Comparison of ENCODE assay signal across 22 cellular contexts in the genomic region with DNA sequence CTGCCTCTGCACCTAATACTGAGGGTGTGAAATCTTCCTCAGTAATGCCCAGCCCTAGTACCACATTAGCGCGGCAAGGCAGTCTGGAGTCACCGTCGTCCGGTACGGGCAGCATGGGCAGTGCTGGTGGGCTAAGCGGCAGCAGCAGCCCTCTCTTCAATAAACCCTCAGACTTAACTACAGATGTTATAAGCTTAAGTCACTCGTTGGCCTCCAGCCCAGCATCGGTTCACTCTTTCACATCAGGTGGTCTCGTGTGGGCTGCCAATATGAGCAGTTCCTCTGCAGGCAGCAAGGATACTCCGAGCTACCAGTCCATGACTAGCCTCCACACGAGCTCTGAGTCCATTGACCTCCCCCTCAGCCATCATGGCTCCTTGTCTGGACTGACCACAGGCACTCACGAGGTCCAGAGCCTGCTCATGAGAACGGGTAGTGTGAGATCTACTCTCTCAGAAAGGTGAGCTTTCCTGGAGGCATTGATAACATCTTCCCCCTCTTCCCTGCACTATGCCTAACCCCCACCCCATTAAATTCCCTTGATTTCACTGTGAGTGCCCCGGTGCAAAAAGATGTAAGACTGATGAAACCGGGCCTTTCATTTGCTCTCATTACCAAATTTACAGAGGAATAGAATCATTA.
A peak's percentile ranks its signal among the peaks of the same experiment; 100 is the strongest.
DNase-seq lines count a peak whose midpoint lies in the region; ATAC-seq and TF ChIP-seq lines count a peak whose summit lies in the region.
"Had no signal": no experiment of that assay in that cellular context is flagged by ENCODE, and none has a peak within 500 bp of the region (broad histone marks: within the 10 kb centered on the region; RNA-seq: fewer than 3 reads in every experiment).

No MANE protein-coding gene starts in this region.

- H3K4me3 Mint-ChIP-seq in glutamatergic neuron (ENCODE audit: unreplicated experiment): no peak overlapping the region
- H3K4me3 Mint-ChIP-seq: activated B cell treated with CpG ODN at 0.5 μM for 24 hours; activated CD8-positive, alpha-beta T cell treated with anti-CD3 and anti-CD28 coated beads, Interleukin-2, amount 10 ng/mL, durations not matched to agents 7 days and 5 days; activated naive CD4-positive, alpha-beta T cell treated with anti-CD3 and anti-CD28 coated beads, Interleukin-2, amount 50 U/mL, for 24 hours; activated T-cell treated with anti-CD3 and anti-CD28 coated beads, Interleukin-2, amount 50 U/mL, for 24 hours; brain; CD14-positive monocyte; neural progenitor cell had no signal

- H3K27ac ChIP-seq in A673 (ENCODE audit: low read depth, low read length, poor library complexity, severe bottlenecking) (no peak overlapping the region), tibial nerve (peak overlapping the region in 2 of 4 donors; percentile 41 to 67)
- H3K27ac ChIP-seq: neural progenitor cell, SJCRH30, uterus had no signal

- no peak for TF ChIP-seq POLR2A in tibial nerve (IDR thresholded peaks at IDR 0.05)

- ATAC-seq in HG02623 (IDR thresholded peaks at IDR 0.05; ENCODE audit: unreplicated experiment): no peak
- ATAC-seq: activated CD8-positive, alpha-beta T cell treated with anti-CD3 and anti-CD28 coated beads, Interleukin-2, amount 10 ng/mL, durations not matched to agents 7 days and 5 days had no signal

- no peaks in the 10 kb centered on the region for H3K9me3 ChIP-seq in A673 (ENCODE audit: low read depth, low read length, poor library complexity, severe bottlenecking)
- H3K9me3 ChIP-seq in tibial nerve: no peaks in the 10 kb centered on the region
- H3K9me3 ChIP-seq: SJCRH30, uterus had no signal

- no peaks in the 10 kb centered on the region for H3K9me3 Mint-ChIP-seq in glutamatergic neuron (ENCODE audit: unreplicated experiment)
- H3K9me3 Mint-ChIP-seq: activated B cell treated with CpG ODN at 0.5 μM for 24 hours; activated T-cell treated with anti-CD3 and anti-CD28 coated beads, Interleukin-2, amount 50 U/mL, for 24 hours; brain; CD14-positive monocyte; neural progenitor cell had no signal

- H3K36me3 ChIP-seq in A673 (ENCODE audit: insufficient read depth, low read length, poor library complexity, severe bottlenecking): no peaks in the 10 kb centered on the region
- H3K36me3 ChIP-seq in tibial nerve: peaks cover 0 to 8% (median 0%) of the 10 kb centered on the region in 3 donors
- H3K36me3 ChIP-seq: neural progenitor cell, SJCRH30, uterus had no signal

- H3K27me3 ChIP-seq in A673 (replicated peaks; ENCODE audit: insufficient read depth, low read depth, low read length, poor library complexity) (no peaks in the 10 kb centered on the region), tibial nerve (no peaks in the 10 kb centered on the region)
- H3K27me3 ChIP-seq: neural progenitor cell, SJCRH30, uterus had no signal

- no peaks in the 10 kb centered on the region for H3K36me3 Mint-ChIP-seq in glutamatergic neuron (ENCODE audit: unreplicated experiment)
- H3K36me3 Mint-ChIP-seq: activated naive CD4-positive, alpha-beta T cell treated with anti-CD3 and anti-CD28 coated beads, Interleukin-2, amount 50 U/mL, for 24 hours; CD14-positive monocyte; neural progenitor cell had no signal

- no peaks in the 10 kb centered on the region for H3K4me1 Mint-ChIP-seq in glutamatergic neuron (ENCODE audit: low read depth, unreplicated experiment)
- H3K4me1 Mint-ChIP-seq: activated B cell treated with CpG ODN at 0.5 μM for 24 hours; activated naive CD4-positive, alpha-beta T cell treated with anti-CD3 and anti-CD28 coated beads, Interleukin-2, amount 50 U/mL, for 24 hours; neural progenitor cell had no signal

- WGBS in tibial nerve, 2 donors: 85 to 86% methylated on average over 16 of the region's 16 CpGs

- no peak overlapping the region for H3K4me3 ChIP-seq in A673 (ENCODE audit: low read depth, low read length, poor library complexity, severe bottlenecking)
- H3K4me3 ChIP-seq in astrocyte of the cerebellum (ENCODE audit: low read depth, low read length): no peak overlapping the region
- no peak overlapping the region for H3K4me3 ChIP-seq in tibial nerve
- H3K4me3 ChIP-seq: neural progenitor cell, SJCRH30, smooth muscle cell, uterus had no signal

- POLR2A ChIA-PET in A673 (lab: Charles Lee; ENCODE audit: low non-redundant PET): interaction anchor here (0.7 kb wide), 1 partner anchor 1008 kb away, joined by 7 read pairs; no protein-coding TSS in a partner anchor

- intact Hi-C loops in A673 (cut with micrococcal nuclease; ENCODE audit: unreplicated experiment): loop anchor here (2.0 to 10.0 kb wide), 2 partner anchors 119 to 397 kb away; no protein-coding TSS in a partner anchor

- no peaks in the 10 kb centered on the region for H3K27me3 Mint-ChIP-seq in glutamatergic neuron (ENCODE audit: unreplicated experiment)
- H3K27me3 Mint-ChIP-seq: activated B cell treated with CpG ODN at 0.5 μM for 24 hours; activated naive CD4-positive, alpha-beta T cell treated with anti-CD3 and anti-CD28 coated beads, Interleukin-2, amount 50 U/mL, for 24 hours; activated T-cell treated with anti-CD3 and anti-CD28 coated beads, Interleukin-2, amount 50 U/mL, for 24 hours; brain had no signal

- DNase-seq in A673 (ENCODE audit: low spot score) (peak; percentile 90), NCI-H1092 (lab: John Stamatoyannopoulos, UW) (peak; percentile 21), astrocyte of the cerebellum (ENCODE audit: low read depth) (peak; percentile 91), islet precursor cell (peak; percentile 53), tibial nerve (ENCODE audit: low spot score in 2 of 2) (no peak), glutamatergic neuron (no peak), RPMI8226 (no peak)
- DNase-seq: ACHN; activated B cell treated with CpG ODN at 0.5 μM for 24 hours; activated CD8-positive, alpha-beta T cell treated with anti-CD3 and anti-CD28 coated beads, Interleukin-2, amount 10 ng/mL, durations not matched to agents 7 days and 5 days; activated T-cell treated with anti-CD3 and anti-CD28 coated beads, Interleukin-2, amount 50 U/mL, for 24 hours; MM.1S; NCI-H187 treated with DMSO at 0.1 percent for 48 hours; T-helper 2 cell; uterus had no signal

- H3K4me1 ChIP-seq in A673 (ENCODE audit: insufficient read depth, low read length, poor library complexity, severe bottlenecking) (peaks cover 14% of the 10 kb centered on the region), tibial nerve (peaks cover 0 to 15% (median 0%) of the 10 kb centered on the region in 4 donors)
- H3K4me1 ChIP-seq: neural progenitor cell, SJCRH30, uterus had no signal

- no peak for TF ChIP-seq CTCF in A673 (conservative IDR thresholded peaks at IDR 0.05; ENCODE audit: low read depth, low read length)
- TF ChIP-seq CTCF in astrocyte of the cerebellum (IDR thresholded peaks at IDR 0.05; ENCODE audit: low read depth, low read length, missing control alignments): no peak
- no peak for TF ChIP-seq CTCF in tibial nerve (IDR thresholded peaks at IDR 0.05)
- TF ChIP-seq CTCF in glutamatergic neuron (IDR thresholded peaks at IDR 0.05; ENCODE audit: partially characterized antibody, unreplicated experiment): no peak

- in situ Hi-C loops in astrocyte of the cerebellum (cut with HindIII; ENCODE audit: low sequenced_read_pairs): no loop called here

- no peak for TF ChIP-seq EP300 in tibial nerve (IDR thresholded peaks at IDR 0.05)

- no TSS peak for BruUV-seq in A673 (replicated peaks; lab: Mats Ljungman, UMichigan)

- CTCF ChIA-PET in A673 (lab: Charles Lee): interaction anchor here (0.6 to 1.5 kb wide), 3 partner anchors 125 to 969 kb away, joined by 4 to 5 read pairs (median 4); no protein-coding TSS in a partner anchor

- H3K27ac Mint-ChIP-seq in glutamatergic neuron (ENCODE audit: unreplicated experiment): no peak overlapping the region
- H3K27ac Mint-ChIP-seq: activated B cell treated with CpG ODN at 0.5 μM for 24 hours; activated CD8-positive, alpha-beta T cell treated with anti-CD3 and anti-CD28 coated beads, Interleukin-2, amount 10 ng/mL, durations not matched to agents 7 days and 5 days; activated naive CD4-positive, alpha-beta T cell treated with anti-CD3 and anti-CD28 coated beads, Interleukin-2, amount 50 U/mL, for 24 hours; activated T-cell treated with anti-CD3 and anti-CD28 coated beads, Interleukin-2, amount 50 U/mL, for 24 hours; CD14-positive monocyte; neural progenitor cell had no signal

Comparison
In these comparisons a context has a peak if more than half of its experiments do, and no peak if none do; other contexts are left out.
1. DNase-seq: peak in A673 (single experiment), NCI-H1092 (single experiment), astrocyte of the cerebellum (single experiment) and islet precursor cell (single experiment); none in tibial nerve (0 of 2), glutamatergic neuron (single experiment) and RPMI8226 (single experiment).